In genomic region chr22:28955817-28956216, GRCh38 we compare ENCODE assay signal across 8 cellular contexts.
A peak's percentile ranks its signal among the peaks of the same experiment; 100 is the strongest.
DNase-seq lines count a peak whose midpoint lies in the region; ATAC-seq and TF ChIP-seq lines count a peak whose summit lies in the region.

No MANE protein-coding gene starts in this region.

- no peak for TF ChIP-seq POLR2A in Peyer's patch (IDR thresholded peaks at IDR 0.05)
- no peak for TF ChIP-seq POLR2A in ovary (IDR thresholded peaks at IDR 0.05)

- peak in 2 of 3 donors; percentile 55 to 78 for DNase-seq in Peyer's patch
- DNase-seq in activated effector memory CD4-positive, alpha-beta T cell treated with anti-CD3 and anti-CD28 coated beads, Interleukin-2, amount 50 U/mL, for 16 hours = peak; percentile 82
- DNase-seq in stimulated activated CD4-positive, alpha-beta T cell treated with anti-CD3 and anti-CD28 coated beads, Interleukin-4, amount 100 ng/mL, for 1 hour = peak; percentile 49
- no peak for DNase-seq in mesenteric fat pad (ENCODE audit: low spot score)
- DNase-seq in ovary = no peak
- no peak for DNase-seq in HuH-7.5 (ENCODE audit: low spot score)

- H3K27me3 ChIP-seq in Peyer's patch (no peaks in the 10 kb centered on the region), ovary (no peaks in the 10 kb centered on the region)

- ATAC-seq in GM18498 (IDR thresholded peaks at IDR 0.05; ENCODE audit: unreplicated experiment) (peak; percentile 81), HG03342 (IDR thresholded peaks at IDR 0.05; ENCODE audit: unreplicated experiment) (no peak)

- intact Hi-C loops in ovary (cut with DNase I) = loop anchor here in 1 of 4 donors (10.0 kb wide), 1 partner anchor 101 kb away; no protein-coding TSS in a partner anchor

- H3K4me1 ChIP-seq in Peyer's patch = peaks cover 0 to 19% (median 0%) of the 10 kb centered on the region in 4 donors
- peaks cover 11% of the 10 kb centered on the region for H3K4me1 ChIP-seq in ovary (ENCODE audit: insufficient read depth)

- no peak overlapping the region for H3K27ac ChIP-seq in Peyer's patch
- no peak overlapping the region for H3K27ac ChIP-seq in ovary

- TF ChIP-seq EP300 in ovary (IDR thresholded peaks at IDR 0.05) = no peak

- H3K9me3 ChIP-seq in Peyer's patch = no peaks in the 10 kb centered on the region
- H3K9me3 ChIP-seq in ovary = no peaks in the 10 kb centered on the region

- no peak for TF ChIP-seq CTCF in Peyer's patch (IDR thresholded peaks at IDR 0.05)
- TF ChIP-seq CTCF in ovary (IDR thresholded peaks at IDR 0.05) = no peak

- H3K36me3 ChIP-seq in Peyer's patch = no peaks in the 10 kb centered on the region
- H3K36me3 ChIP-seq in ovary = no peaks in the 10 kb centered on the region

- 87 to 95% (median 88%) methylated on average over 5 of the region's 5 CpGs for WGBS in ovary, 3 donors

- no peak overlapping the region for H3K4me3 ChIP-seq in Peyer's patch
- no peak overlapping the region for H3K4me3 ChIP-seq in ovary

Comparison
In these comparisons a context has a peak if more than half of its experiments do, and no peak if none do; other contexts are left out.
1. DNase-seq: peak in Peyer's patch (2 of 3), activated effector memory CD4-positive, alpha-beta T cell treated with anti-CD3 and anti-CD28 coated beads, Interleukin-2, amount 50 U/mL, for 16 hours (single experiment) and stimulated activated CD4-positive, alpha-beta T cell treated with anti-CD3 and anti-CD28 coated beads, Interleukin-4, amount 100 ng/mL, for 1 hour (single experiment); none in mesenteric fat pad (single experiment), ovary (0 of 5) and HuH-7.5 (single experiment).